14 cellular contexts compared by ENCODE assay signal in genomic region chr17:7334938-7335538, GRCh38. TPM values are rescaled to one million over a fixed set of nuclear protein-coding genes. Genes with fewer than 3 reads are reported as not detected.
DNase-seq lines count a peak whose midpoint lies in the region; ATAC-seq, FAIRE-seq and TF ChIP-seq lines count a peak whose summit lies in the region.
"Had no signal": no experiment of that assay in that cellular context is flagged by ENCODE, and none has a peak within 500 bp of the region (broad histone marks: within the 10 kb centered on the region; RNA-seq: fewer than 3 reads in every experiment).

No MANE protein-coding gene starts in this region.

- in situ Hi-C loops in GM12878 (cut with MboI): no loop called here

- DNase-seq in stimulated activated naive CD8-positive, alpha-beta T cell treated with anti-CD3 and anti-CD28 coated beads, Interleukin-15, Interleukin-2, amounts not matched to agents 100 U/mL and 50 U/mL, for 24 hours: no peak
- no peak for DNase-seq in GM12878 (ENCODE audit: low read depth, low spot score)
- DNase-seq in GDM1 (lab: John Stamatoyannopoulos, UW): no peak
- no peak for DNase-seq in D721Med (ENCODE audit: insufficient read length, low spot score)
- DNase-seq in inferior parietal cortex (ENCODE audit: extremely low spot score): no peak
- DNase-seq: amygdala, DMS53, heart right ventricle, NCI-H1436 treated with DMSO at 0.1 percent for 48 hours, NCI-H524, right lobe of liver had no signal

- no peak overlapping the region for H3K4me3 ChIP-seq in GM12878
- H3K4me3 ChIP-seq: esophagus muscularis mucosa, heart right ventricle, right lobe of liver had no signal

- peak overlapping the region; percentile 93 for H3K4me3 Mint-ChIP-seq in stimulated activated naive CD8-positive, alpha-beta T cell treated with anti-CD3 and anti-CD28 coated beads, Interleukin-15, Interleukin-2, amounts not matched to agents 100 ng/mL and 50 ng/mL, for 24 hours

- TF ChIP-seq CTCF in GM12878 (IDR thresholded peaks at IDR 0.05 in 2 of 3, conservative IDR thresholded peaks at IDR 0.05 in 1 of 3; ENCODE audit: control insufficient read depth in 2 of 3, extremely low read depth in 1 of 3, insufficient read depth in 1 of 3, low read depth in 3 of 3, low read length in 3 of 3): no peak
- TF ChIP-seq CTCF in D721Med (IDR thresholded peaks at IDR 0.05; ENCODE audit: insufficient read depth, missing control alignments): no peak

- no peak for ATAC-seq in stimulated activated naive CD8-positive, alpha-beta T cell treated with anti-CD3 and anti-CD28 coated beads, Interleukin-15, Interleukin-2, amounts not matched to agents 100 U/mL and 50 U/mL, for 24 hours
- ATAC-seq in GM12878: no peak
- ATAC-seq: heart right ventricle, Panc1 had no signal

- no peak for TF ChIP-seq POLR2A in GM12878 (IDR thresholded peaks at IDR 0.05; ENCODE audit: low read depth, low read length)

- H3K79me2 ChIP-seq in GM12878 (ENCODE audit: control insufficient read depth, insufficient read depth, low read length): peaks cover 29% of the 10 kb centered on the region

- SMC1A ChIA-PET in GM12878 (lab: Charles Lee; ENCODE audit: uncharacterized antibody, unreplicated experiment): interaction anchor here (0.8 to 3.8 kb wide), 4 partner anchors 14 to 289 kb away, joined by 3 to 33 read pairs (median 7); partner anchors contain the start of gene TMEM95

- peaks cover 39% of the 10 kb centered on the region for H3K4me1 ChIP-seq in GM12878 (ENCODE audit: control insufficient read depth, insufficient read depth, low read length)

- no peaks in the 10 kb centered on the region for H3K27me3 ChIP-seq in GM12878 (replicated peaks in 1 of 2; ENCODE audit: control insufficient read depth in 2 of 2, insufficient read depth in 2 of 2, low read length in 1 of 2)
- H3K27me3 ChIP-seq: right lobe of liver had no signal

- no peak overlapping the region for H2AFZ ChIP-seq in GM12878 (ENCODE audit: control insufficient read depth, low read depth, low read length)

- POLR2A ChIA-PET in GM12878 (lab: Charles Lee): interaction anchor here (0.5 to 3.9 kb wide), 5 partner anchors 9 to 289 kb away, joined by 3 to 52 read pairs (median 4); no protein-coding TSS in a partner anchor

- WGBS in GM12878 (ENCODE audit: insufficient coverage, insufficient replicate concordance, low lambda C conversion rate, missing lambda C conversion rate): 97% methylated on average over 3 of the region's 3 CpGs

- FAIRE-seq in GM12878 (lab: Jason Lieb, UNC): no peak
- FAIRE-seq in D721Med (lab: Jason Lieb, UNC): no peak

- H3K27ac Mint-ChIP-seq in stimulated activated naive CD8-positive, alpha-beta T cell treated with anti-CD3 and anti-CD28 coated beads, Interleukin-15, Interleukin-2, amounts not matched to agents 100 ng/mL and 50 ng/mL, for 24 hours: peak overlapping the region; percentile 94

- H3K4me1 Mint-ChIP-seq in stimulated activated naive CD8-positive, alpha-beta T cell treated with anti-CD3 and anti-CD28 coated beads, Interleukin-15, Interleukin-2, amounts not matched to agents 100 ng/mL and 50 ng/mL, for 24 hours (ENCODE audit: low read depth): peaks cover 58% of the 10 kb centered on the region

- no peaks in the 10 kb centered on the region for H3K9me3 Mint-ChIP-seq in stimulated activated naive CD8-positive, alpha-beta T cell treated with anti-CD3 and anti-CD28 coated beads, Interleukin-15, Interleukin-2, amounts not matched to agents 100 ng/mL and 50 ng/mL, for 24 hours

- H3K36me3 Mint-ChIP-seq in stimulated activated naive CD8-positive, alpha-beta T cell treated with anti-CD3 and anti-CD28 coated beads, Interleukin-15, Interleukin-2, amounts not matched to agents 100 ng/mL and 50 ng/mL, for 24 hours (ENCODE audit: low read depth): peaks cover 18% of the 10 kb centered on the region

- CTCF ChIA-PET in GM12878 (lab: Yijun Ruan, JAX): interaction anchor here (1.3 to 3.8 kb wide), 9 partner anchors 11 to 290 kb away, joined by 3 to 34 read pairs (median 10); partner anchors contain the start of genes SENP3, TMEM102 and TMEM256

- RAD21 ChIA-PET in GM12878 (lab: Charles Lee; ENCODE audit: unreplicated experiment): interaction anchor here (0.5 to 5.2 kb wide), 6 partner anchors 10 to 236 kb away, joined by 3 to 45 read pairs (median 8); partner anchors contain the start of genes KCTD11 and TMEM95

- no peaks in the 10 kb centered on the region for H4K20me1 ChIP-seq in GM12878 (ENCODE audit: control insufficient read depth, insufficient read depth)

- H3K9ac ChIP-seq in GM12878 (ENCODE audit: control insufficient read depth, insufficient read depth, low read length): no peak overlapping the region

- TF ChIP-seq EP300 in GM12878 (IDR thresholded peaks at IDR 0.05; ENCODE audit: borderline replicate concordance in 1 of 2, control insufficient read depth in 1 of 2, low read depth in 2 of 2, low read length in 2 of 2): no peak

- H3K9me3 ChIP-seq in GM12878 (replicated peaks; ENCODE audit: control insufficient read depth, insufficient read depth, low read length): no peaks in the 10 kb centered on the region
- H3K9me3 ChIP-seq: esophagus muscularis mucosa, heart right ventricle, right lobe of liver had no signal

- TF ChIP-seq RAD21 in GM12878 (IDR thresholded peaks at IDR 0.05; ENCODE audit: insufficient read depth, low read depth, low read length): no peak

- intact Hi-C loops in GM12878 (cut with micrococcal nuclease; ENCODE audit: unreplicated experiment): no loop called here

- peak overlapping the region; percentile 99 for H3K27ac ChIP-seq in GM12878 (ENCODE audit: control insufficient read depth, insufficient read depth)
- H3K27ac ChIP-seq: esophagus muscularis mucosa, right lobe of liver had no signal

- H3K4me2 ChIP-seq in GM12878 (ENCODE audit: control insufficient read depth, insufficient read depth): peak overlapping the region; percentile 97

- H3K27me3 Mint-ChIP-seq in stimulated activated naive CD8-positive, alpha-beta T cell treated with anti-CD3 and anti-CD28 coated beads, Interleukin-15, Interleukin-2, amounts not matched to agents 100 ng/mL and 50 ng/mL, for 24 hours: no peaks in the 10 kb centered on the region

- no TSS peak for BruUV-seq in GM12878 (replicated peaks; lab: Mats Ljungman, UMichigan)

- peaks cover 0 to 12% of the 10 kb centered on the region in 2 experiments; a peak in 2 of 4 replicates for H3K36me3 ChIP-seq in GM12878 (ENCODE audit: control insufficient read depth in 2 of 2, insufficient read depth in 2 of 2, low read length in 1 of 2)
- H3K36me3 ChIP-seq: esophagus muscularis mucosa, right lobe of liver had no signal

RNA-seq across cellular contexts. Expression of gene ACAP1, which starts 1.3 kb away (rescaled TPM):
- 152 and 161 TPM in 2 replicates for total RNA-seq in GM12878 (2013; cell fraction: nucleolus; rRNA removed)
- total RNA-seq in GM12878 (2014; rRNA removed) (120 and 140 TPM in 2 replicates), GM12878 (2014; rRNA removed; fragmentation: Illumina TruSeq; extraction: Trizol) (65.4 and 66.6 TPM in 2 replicates), GM12878 (2021) (245 and 257 TPM in 2 replicates)
- polyA plus RNA-seq in GM12878 (2011; ENCODE audit: low read depth): 123 TPM
- polyA plus RNA-seq in GM12878 (2011; rRNA removed) (64.6 and 95.4 TPM in 2 replicates), GM12878 (2014; fragmentation: Illumina TruSeq; extraction: Trizol) (32.7 and 72.6 TPM in 2 replicates), GM12878 (2014; fragmentation: Nextera tagmentation; extraction: Ambion mirVana) (10 to 100 TPM in 1 of 2 experiments, 1 to 10 TPM in 1; 5.7 to 25.2 TPM), GM12878 (2014; rRNA removed) (143 and 159 TPM in 2 replicates), GM12878 (2016; fragmentation: Nextera tagmentation; extraction: Ambion mirVana) (100 to 1,000 TPM; 148 TPM)
- polyA plus RNA-seq in GM12878 (2011; cell fraction: cytosol; rRNA removed): 94.0 and 108 TPM in 2 replicates
- 250 and 276 TPM in 2 replicates for polyA plus RNA-seq in GM12878 (2011; cell fraction: nucleus; rRNA removed)
- polyA plus RNA-seq in GM12878 (2012): 149 and 170 TPM in 2 replicates
- polyA minus RNA-seq in GM12878 (2011; rRNA and poly(A)+ RNA removed): 48.6 and 107 TPM in 2 replicates
- polyA minus RNA-seq in GM12878 (2011; cell fraction: cytosol; rRNA and poly(A)+ RNA removed): 46.0 and 53.7 TPM in 2 replicates
- polyA minus RNA-seq in GM12878 (2011; cell fraction: nucleus; rRNA and poly(A)+ RNA removed): 50.3 and 70.3 TPM in 2 replicates

RNA-seq across cellular contexts. Expression of gene NEURL4, which starts 5.9 kb away (rescaled TPM):
- 37.7 and 42.5 TPM in 2 replicates for total RNA-seq in GM12878 (2013; cell fraction: nucleolus; rRNA removed)
- total RNA-seq in GM12878 (2014; rRNA removed) (12.5 and 16.0 TPM in 2 replicates), GM12878 (2014; rRNA removed; fragmentation: Illumina TruSeq; extraction: Trizol) (8.2 and 8.7 TPM in 2 replicates), GM12878 (2021) (32.7 and 41.9 TPM in 2 replicates)
- 8.0 TPM for polyA plus RNA-seq in GM12878 (2011; ENCODE audit: low read depth)
- polyA plus RNA-seq in GM12878 (2011; rRNA removed) (6.1 and 11.3 TPM in 2 replicates), GM12878 (2014; fragmentation: Illumina TruSeq; extraction: Trizol) (9.1 and 14.2 TPM in 2 replicates), GM12878 (2014; fragmentation: Nextera tagmentation; extraction: Ambion mirVana) (under 1 TPM; 0.03 to 0.26 TPM), GM12878 (2014; rRNA removed) (25.2 and 33.0 TPM in 2 replicates), GM12878 (2016; fragmentation: Nextera tagmentation; extraction: Ambion mirVana) (1 to 10 TPM; 2.9 to 3.6 TPM)
- polyA plus RNA-seq in GM12878 (2011; cell fraction: cytosol; rRNA removed): 13.5 and 14.1 TPM in 2 replicates
- polyA plus RNA-seq in GM12878 (2011; cell fraction: nucleus; rRNA removed): 156 and 203 TPM in 2 replicates
- polyA plus RNA-seq in GM12878 (2012): 18.3 and 19.2 TPM in 2 replicates
- polyA minus RNA-seq in GM12878 (2011; rRNA and poly(A)+ RNA removed): 14.3 and 14.5 TPM in 2 replicates
- polyA minus RNA-seq in GM12878 (2011; cell fraction: cytosol; rRNA and poly(A)+ RNA removed): 5.2 and 10.1 TPM in 2 replicates
- 39.9 and 57.1 TPM in 2 replicates for polyA minus RNA-seq in GM12878 (2011; cell fraction: nucleus; rRNA and poly(A)+ RNA removed)

RNA-seq across cellular contexts. Expression of gene KCTD11, which starts 16.9 kb away (rescaled TPM):
- 3.4 and 4.1 TPM in 2 replicates for total RNA-seq in GM12878 (2013; cell fraction: nucleolus; rRNA removed)
- total RNA-seq in GM12878 (2014; rRNA removed): 3.8 and 4.5 TPM in 2 replicates
- 1.8 and 1.9 TPM in 2 replicates for total RNA-seq in GM12878 (2014; rRNA removed; fragmentation: Illumina TruSeq; extraction: Trizol)
- 4.7 and 5.0 TPM in 2 replicates for total RNA-seq in GM12878 (2021)
- polyA plus RNA-seq in GM12878 (2011; ENCODE audit: low read depth): 2.2 TPM
- 4.4 and 7.3 TPM in 2 replicates for polyA plus RNA-seq in GM12878 (2011; rRNA removed)
- 7.7 and 8.6 TPM in 2 replicates for polyA plus RNA-seq in GM12878 (2011; cell fraction: cytosol; rRNA removed)
- 12.8 and 14.0 TPM in 2 replicates for polyA plus RNA-seq in GM12878 (2011; cell fraction: nucleus; rRNA removed)
- polyA plus RNA-seq in GM12878 (2012): 3.7 and 6.1 TPM in 2 replicates
- 2.8 and 3.0 TPM in 2 replicates for polyA plus RNA-seq in GM12878 (2014; fragmentation: Illumina TruSeq; extraction: Trizol)
- polyA plus RNA-seq in GM12878 (2014; fragmentation: Nextera tagmentation; extraction: Ambion mirVana): under 1 TPM; 0.05 to 0.09 TPM
- polyA plus RNA-seq in GM12878 (2014; rRNA removed): 4.7 and 5.1 TPM in 2 replicates
- polyA plus RNA-seq in GM12878 (2016; fragmentation: Nextera tagmentation; extraction: Ambion mirVana): 1 to 10 TPM; 1.9 to 2.7 TPM
- polyA minus RNA-seq in GM12878 (2011; rRNA and poly(A)+ RNA removed): 5.3 and 9.8 TPM in 2 replicates
- 2.7 and 2.8 TPM in 2 replicates for polyA minus RNA-seq in GM12878 (2011; cell fraction: cytosol; rRNA and poly(A)+ RNA removed)
- 7.3 and 9.4 TPM in 2 replicates for polyA minus RNA-seq in GM12878 (2011; cell fraction: nucleus; rRNA and poly(A)+ RNA removed)

RNA-seq across cellular contexts. Expression of gene GPS2, which starts 19.9 kb away (rescaled TPM):
- 25.1 and 29.8 TPM in 2 replicates for total RNA-seq in GM12878 (2013; cell fraction: nucleolus; rRNA removed)
- total RNA-seq in GM12878 (2014; rRNA removed): 42.4 and 58.2 TPM in 2 replicates
- 32.2 and 35.8 TPM in 2 replicates for total RNA-seq in GM12878 (2014; rRNA removed; fragmentation: Illumina TruSeq; extraction: Trizol)
- 44.2 and 50.7 TPM in 2 replicates for total RNA-seq in GM12878 (2021)
- 36.6 TPM for polyA plus RNA-seq in GM12878 (2011; ENCODE audit: low read depth)
- polyA plus RNA-seq in GM12878 (2011; rRNA removed): 10.1 and 10.2 TPM in 2 replicates
- polyA plus RNA-seq in GM12878 (2011; cell fraction: cytosol; rRNA removed): 24.7 and 25.9 TPM in 2 replicates
- polyA plus RNA-seq in GM12878 (2011; cell fraction: nucleus; rRNA removed): 132 and 133 TPM in 2 replicates
- 35.8 and 45.2 TPM in 2 replicates for polyA plus RNA-seq in GM12878 (2012)
- polyA plus RNA-seq in GM12878 (2014; fragmentation: Illumina TruSeq; extraction: Trizol): 35.4 and 46.7 TPM in 2 replicates
- polyA plus RNA-seq in GM12878 (2014; fragmentation: Nextera tagmentation; extraction: Ambion mirVana): 10 to 100 TPM; 18.4 to 26.0 TPM
- polyA plus RNA-seq in GM12878 (2014; rRNA removed): 38.3 and 44.5 TPM in 2 replicates
- polyA plus RNA-seq in GM12878 (2016; fragmentation: Nextera tagmentation; extraction: Ambion mirVana): 10 to 100 TPM; 91.6 to 96.4 TPM
- 11.0 and 26.7 TPM in 2 replicates for polyA minus RNA-seq in GM12878 (2011; rRNA and poly(A)+ RNA removed)
- polyA minus RNA-seq in GM12878 (2011; cell fraction: cytosol; rRNA and poly(A)+ RNA removed): 7.5 and 11.1 TPM in 2 replicates
- polyA minus RNA-seq in GM12878 (2011; cell fraction: nucleus; rRNA and poly(A)+ RNA removed): 24.3 and 29.8 TPM in 2 replicates

RNA-seq across cellular contexts. Expression of gene TMEM95, which starts 19.9 kb away (rescaled TPM):
- not detected in 2 replicates for total RNA-seq in GM12878 (2013; cell fraction: nucleolus; rRNA removed)
- total RNA-seq in GM12878 (2014; rRNA removed) (0.28 TPM in 1 of 2 replicates, not detected in the other), GM12878 (2014; rRNA removed; fragmentation: Illumina TruSeq; extraction: Trizol) (not detected in 2 replicates), GM12878 (2021) (not detected in 2 replicates)
- polyA plus RNA-seq in GM12878 (2011; ENCODE audit: low read depth): not detected
- polyA plus RNA-seq in GM12878 (2011; rRNA removed) (0.05 TPM in 1 of 2 replicates, not detected in the other), GM12878 (2014; fragmentation: Illumina TruSeq; extraction: Trizol) (not detected in 2 replicates), GM12878 (2014; fragmentation: Nextera tagmentation; extraction: Ambion mirVana) (not detected), GM12878 (2014; rRNA removed) (not detected in 2 replicates), GM12878 (2016; fragmentation: Nextera tagmentation; extraction: Ambion mirVana) (not detected)
- not detected in 2 replicates for polyA plus RNA-seq in GM12878 (2011; cell fraction: cytosol; rRNA removed)
- not detected in 2 replicates for polyA plus RNA-seq in GM12878 (2011; cell fraction: nucleus; rRNA removed)
- polyA plus RNA-seq in GM12878 (2012): not detected in 2 replicates
- 0.15 TPM in 1 of 2 replicates, not detected in the other for polyA minus RNA-seq in GM12878 (2011; rRNA and poly(A)+ RNA removed)
- not detected in 2 replicates for polyA minus RNA-seq in GM12878 (2011; cell fraction: cytosol; rRNA and poly(A)+ RNA removed)
- not detected in 2 replicates for polyA minus RNA-seq in GM12878 (2011; cell fraction: nucleus; rRNA and poly(A)+ RNA removed)
- total RNA-seq: right lobe of liver had no signal
- polyA plus RNA-seq: heart right ventricle had no signal
